Comparison of ENCODE assay signal across 10 cellular contexts in the genomic region with DNA sequence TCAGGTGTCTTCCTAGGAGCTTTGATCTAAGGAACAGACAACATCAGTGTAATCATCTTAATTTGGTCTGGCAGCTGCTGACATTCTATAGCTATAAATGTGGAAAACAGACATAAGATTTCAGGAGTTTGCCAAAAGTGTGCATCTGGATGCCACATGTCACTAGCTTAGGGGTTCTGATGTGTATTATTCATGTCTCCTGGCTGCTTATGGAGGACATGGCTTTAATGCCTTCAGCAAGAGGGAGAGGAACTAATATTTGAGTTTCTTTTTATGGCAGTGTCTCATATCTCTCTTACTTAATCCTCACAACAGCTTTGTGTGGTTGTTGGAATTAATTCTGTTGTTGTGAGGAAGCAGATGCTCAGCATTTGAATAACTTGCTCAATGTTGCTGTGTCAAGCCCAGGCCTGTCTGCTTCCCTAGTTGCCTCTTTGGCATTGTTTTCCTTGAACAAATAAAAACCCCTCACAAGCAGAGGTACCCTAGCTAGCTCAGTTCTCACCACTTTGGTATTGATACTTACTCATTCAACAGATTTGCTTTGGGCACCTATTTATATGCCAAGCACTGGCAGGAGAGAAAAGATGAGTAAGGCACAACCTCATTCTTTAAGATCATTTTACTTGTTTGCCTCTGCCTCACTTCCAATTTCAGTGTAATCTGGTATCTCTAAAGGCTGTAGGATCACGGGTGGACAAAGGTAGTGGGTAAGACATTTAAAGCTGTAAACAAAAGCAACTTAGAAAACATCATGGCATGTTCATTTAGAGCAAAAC. TPM values are rescaled to one million over a fixed set of nuclear protein-coding genes. Genes with fewer than 3 reads are reported as not detected.
DNase-seq lines count a peak whose midpoint lies in the region; ATAC-seq and TF ChIP-seq lines count a peak whose summit lies in the region.
"Had no signal": no experiment of that assay in that cellular context is flagged by ENCODE, and none has a peak within 500 bp of the region (broad histone marks: within the 10 kb centered on the region; RNA-seq: fewer than 3 reads in every experiment).

No MANE protein-coding gene starts in this region.

- H3K36me3 ChIP-seq in RWPE2 (ENCODE audit: low read depth) (no peaks in the 10 kb centered on the region), Peyer's patch (no peaks in the 10 kb centered on the region)
- H3K36me3 ChIP-seq: transverse colon had no signal

- ATAC-seq in RWPE2 (ENCODE audit: low read depth) (peak; percentile 94), foreskin keratinocyte (peak; percentile 92), HG03025 (IDR thresholded peaks at IDR 0.05; ENCODE audit: low FRiP score, unreplicated experiment) (no peak), GM21390 (IDR thresholded peaks at IDR 0.05; ENCODE audit: unreplicated experiment) (no peak)

- H3K4me3 ChIP-seq in RWPE2 (ENCODE audit: severe bottlenecking), result no peak overlapping the region
- no peak overlapping the region for H3K4me3 ChIP-seq in Peyer's patch
- H3K4me3 ChIP-seq: lung, transverse colon had no signal

- TF ChIP-seq CTCF in RWPE2 (IDR thresholded peaks at IDR 0.05; ENCODE audit: poor library complexity, severe bottlenecking) (no peak), foreskin keratinocyte (conservative IDR thresholded peaks at IDR 0.05) (no peak), Peyer's patch (IDR thresholded peaks at IDR 0.05) (no peak)

- peaks cover 21% of the 10 kb centered on the region for H3K4me1 ChIP-seq in RWPE2 (ENCODE audit: insufficient read depth, poor library complexity, severe bottlenecking)
- peaks cover 17% of the 10 kb centered on the region for H3K4me1 ChIP-seq in foreskin keratinocyte
- no peaks in the 10 kb centered on the region for H3K4me1 ChIP-seq in Peyer's patch
- H3K4me1 ChIP-seq: transverse colon had no signal

- H3K27me3 ChIP-seq in RWPE2 (ENCODE audit: insufficient read depth, poor library complexity, severe bottlenecking) (no peaks in the 10 kb centered on the region), foreskin keratinocyte (no peaks in the 10 kb centered on the region), Peyer's patch (no peaks in the 10 kb centered on the region)
- H3K27me3 ChIP-seq: transverse colon had no signal

- no peak for TF ChIP-seq POLR2A in Peyer's patch (IDR thresholded peaks at IDR 0.05)

- H3K9me3 ChIP-seq in RWPE2 (ENCODE audit: severe bottlenecking) (no peaks in the 10 kb centered on the region), Peyer's patch (no peaks in the 10 kb centered on the region)
- H3K9me3 ChIP-seq: transverse colon had no signal

- H3K27ac ChIP-seq in RWPE2 (ENCODE audit: poor library complexity, severe bottlenecking) (peak overlapping the region; percentile 78), foreskin keratinocyte (peak overlapping the region; percentile 62), Peyer's patch (no peak overlapping the region)
- H3K27ac ChIP-seq: transverse colon had no signal

- peak; percentile 30 for DNase-seq in COLO668 (lab: John Stamatoyannopoulos, UW; ENCODE audit: unreplicated experiment)
- peak; percentile 97 for DNase-seq in NCI-H1105 treated with DMSO at 0.1 percent for 48 hours (lab: John Stamatoyannopoulos, UW)
- DNase-seq in RWPE2 (ENCODE audit: low spot score), result peak; percentile 80
- peak; percentile 93 to 99 for DNase-seq in foreskin keratinocyte
- no peak for DNase-seq in activated gamma-delta T cell (lab: John Stamatoyannopoulos, UW)
- no peak for DNase-seq in Peyer's patch
- DNase-seq: transverse colon had no signal

RNA-seq across cellular contexts. Expression of gene EID3, which starts 39.8 kb away (rescaled TPM):
- 2.1 TPM in 2 replicates for total RNA-seq in foreskin keratinocyte
- polyA plus RNA-seq in foreskin keratinocyte, result 0.24 and 0.70 TPM in 2 replicates
- total RNA-seq in Peyer's patch, result 10 to 100 TPM; 17.2 to 52.0 (median 23.4) TPM

RNA-seq across cellular contexts. Expression of gene TXNRD1, which starts 48.2 kb away (rescaled TPM):
- total RNA-seq in foreskin keratinocyte (110 and 171 TPM in 2 replicates), Peyer's patch (100 to 1,000 TPM in 3 of 4 donors, 10 to 100 TPM in 1; 94.1 to 240 (median 128) TPM)
- polyA plus RNA-seq in foreskin keratinocyte, result 35.4 and 47.8 TPM in 2 replicates

Comparison
In these comparisons a context has a peak if more than half of its experiments do, and no peak if none do; other contexts are left out.
1. DNase-seq: peak in COLO668 (single experiment), NCI-H1105 treated with DMSO at 0.1 percent for 48 hours (single experiment), RWPE2 (single experiment) and foreskin keratinocyte (2 of 2); none in activated gamma-delta T cell (single experiment) and Peyer's patch (0 of 3).
2. ATAC-seq: peak in RWPE2 (single experiment) and foreskin keratinocyte (single experiment); none in HG03025 (single experiment) and GM21390 (single experiment).
3. H3K27ac ChIP-seq: peak in RWPE2 (single experiment) and foreskin keratinocyte (single experiment); none in Peyer's patch (0 of 4).